Comparison of ENCODE assay signal across 8 cellular contexts in genomic region chr5:101390317-101390908, GRCh38.
DNase-seq lines count a peak whose midpoint lies in the region; ATAC-seq and TF ChIP-seq lines count a peak whose summit lies in the region.

No MANE protein-coding gene starts in this region.

- no peak overlapping the region for H3K27ac Mint-ChIP-seq in endodermal cell
- no peak overlapping the region for H3K27ac Mint-ChIP-seq in neural crest cell (ENCODE audit: unreplicated experiment)

- no peaks in the 10 kb centered on the region for H3K4me1 ChIP-seq in cardiac muscle cell (ENCODE audit: low read depth)
- H3K4me1 ChIP-seq in OCI-LY7 (ENCODE audit: insufficient read depth, low read length, poor library complexity, severe bottlenecking), result no peaks in the 10 kb centered on the region
- H3K4me1 ChIP-seq in endodermal cell (ENCODE audit: control insufficient read depth, insufficient read depth, low read length), result no peaks in the 10 kb centered on the region

- H3K9me2 ChIP-seq in OCI-LY7 (ENCODE audit: insufficient read depth, low read length), result no peaks in the 10 kb centered on the region

- 29 to 39% methylated on average over 3 to 4 of the region's 4 CpGs for WGBS in endodermal cell (ENCODE audit: insufficient coverage in 1 of 2, insufficient read length in 1 of 2), 2 experiments

- H3K4me3 Mint-ChIP-seq in endodermal cell (no peak overlapping the region), neural crest cell (no peak overlapping the region)

- no peak overlapping the region for H3K4me2 ChIP-seq in OCI-LY7 (ENCODE audit: low read length)

- H3K4me1 Mint-ChIP-seq in endodermal cell, result no peaks in the 10 kb centered on the region
- peaks cover 4% of the 10 kb centered on the region for H3K4me1 Mint-ChIP-seq in neural crest cell

- H3K9me3 Mint-ChIP-seq in endodermal cell, result no peaks in the 10 kb centered on the region
- no peaks in the 10 kb centered on the region for H3K9me3 Mint-ChIP-seq in neural crest cell

- no peaks in the 10 kb centered on the region for H3K27me3 ChIP-seq in cardiac muscle cell
- H3K27me3 ChIP-seq in endodermal cell (ENCODE audit: control insufficient read depth, insufficient read depth, low read length, poor library complexity, severe bottlenecking), result no peaks in the 10 kb centered on the region

- H3K27me3 Mint-ChIP-seq in endodermal cell (ENCODE audit: insufficient read depth) (no peaks in the 10 kb centered on the region), neural crest cell (ENCODE audit: low read depth) (no peaks in the 10 kb centered on the region)

- no peaks in the 10 kb centered on the region for H4K20me1 ChIP-seq in OCI-LY7 (ENCODE audit: insufficient read depth, low read length)

- H3K4me3 ChIP-seq in cardiac muscle cell (no peak overlapping the region), OCI-LY7 (ENCODE audit: low read depth, low read length, poor library complexity, severe bottlenecking) (no peak overlapping the region), endodermal cell (ENCODE audit: low read length) (no peak overlapping the region)

- peak; percentile 49 to 64 for DNase-seq in cardiac muscle cell (ENCODE audit: low read depth in 1 of 2, low spot score in 1 of 2)
- DNase-seq in cardiac septum (ENCODE audit: low spot score), result no peak
- DNase-seq in OCI-LY7 (ENCODE audit: low spot score), result peak; percentile 38
- DNase-seq in endodermal cell, result peak; percentile 61
- DNase-seq in neural crest cell (ENCODE audit: low read depth, low spot score), result peak; percentile 36

- H3K27ac ChIP-seq in cardiac muscle cell (no peak overlapping the region), OCI-LY7 (ENCODE audit: low read depth, low read length, poor library complexity, severe bottlenecking) (no peak overlapping the region), endodermal cell (ENCODE audit: low read depth, low read length) (no peak overlapping the region)

- ATAC-seq in HG02973 (IDR thresholded peaks at IDR 0.05; ENCODE audit: unreplicated experiment) (peak; percentile 66), HG03457 (IDR thresholded peaks at IDR 0.05; ENCODE audit: unreplicated experiment) (no peak), GM21825 (IDR thresholded peaks at IDR 0.05; ENCODE audit: unreplicated experiment) (no peak)

- BruUV-seq in OCI-LY7 (replicated peaks; lab: Mats Ljungman, UMichigan), result no TSS peak

- H3K79me2 ChIP-seq in OCI-LY7 (ENCODE audit: insufficient read depth, low read depth, low read length), result no peaks in the 10 kb centered on the region

- H3K9me3 ChIP-seq in cardiac muscle cell (ENCODE audit: low read depth) (no peaks in the 10 kb centered on the region), OCI-LY7 (ENCODE audit: low read length) (no peaks in the 10 kb centered on the region), endodermal cell (ENCODE audit: control insufficient read depth, low read length) (no peaks in the 10 kb centered on the region)

- H3K36me3 ChIP-seq in cardiac muscle cell (no peaks in the 10 kb centered on the region), OCI-LY7 (ENCODE audit: insufficient read depth, low read length) (no peaks in the 10 kb centered on the region), endodermal cell (ENCODE audit: control insufficient read depth, insufficient read depth, low read length) (no peaks in the 10 kb centered on the region)

- CTCF ChIA-PET in OCI-LY7 (lab: Charles Lee; ENCODE audit: unreplicated experiment), result interaction anchor here (1.1 kb wide), 1 partner anchor 43 kb away, joined by 3 read pairs; no protein-coding TSS in a partner anchor

- POLR2A ChIA-PET in OCI-LY7 (lab: Charles Lee), result interaction anchor here (1.2 kb wide), 1 partner anchor 60 kb away, joined by 4 read pairs; no protein-coding TSS in a partner anchor

- no peak overlapping the region for H2AFZ ChIP-seq in OCI-LY7 (ENCODE audit: low read length)

- TF ChIP-seq CTCF in cardiac muscle cell (IDR thresholded peaks at IDR 0.05; ENCODE audit: low read depth, low read length) (peak; percentile 56), OCI-LY7 (conservative IDR thresholded peaks at IDR 0.05; ENCODE audit: low read length) (peak; percentile 84), endodermal cell (conservative IDR thresholded peaks at IDR 0.05) (peak; percentile 86), neural crest cell (conservative IDR thresholded peaks at IDR 0.05) (peak; percentile 80)

- H3K36me3 Mint-ChIP-seq in endodermal cell (ENCODE audit: low read depth), result no peaks in the 10 kb centered on the region
- no peaks in the 10 kb centered on the region for H3K36me3 Mint-ChIP-seq in neural crest cell (ENCODE audit: low read depth)

- intact Hi-C loops in cardiac septum (cut with DNase I) (no loop called here), OCI-LY7 (cut with micrococcal nuclease; ENCODE audit: unreplicated experiment) (no loop called here)

- H3K9ac ChIP-seq in endodermal cell (ENCODE audit: extremely low read depth, low read length, poor library complexity, severe bottlenecking), result no peak overlapping the region
